Comparison of ENCODE assay signal across 1 cellular context in the genomic region with DNA sequence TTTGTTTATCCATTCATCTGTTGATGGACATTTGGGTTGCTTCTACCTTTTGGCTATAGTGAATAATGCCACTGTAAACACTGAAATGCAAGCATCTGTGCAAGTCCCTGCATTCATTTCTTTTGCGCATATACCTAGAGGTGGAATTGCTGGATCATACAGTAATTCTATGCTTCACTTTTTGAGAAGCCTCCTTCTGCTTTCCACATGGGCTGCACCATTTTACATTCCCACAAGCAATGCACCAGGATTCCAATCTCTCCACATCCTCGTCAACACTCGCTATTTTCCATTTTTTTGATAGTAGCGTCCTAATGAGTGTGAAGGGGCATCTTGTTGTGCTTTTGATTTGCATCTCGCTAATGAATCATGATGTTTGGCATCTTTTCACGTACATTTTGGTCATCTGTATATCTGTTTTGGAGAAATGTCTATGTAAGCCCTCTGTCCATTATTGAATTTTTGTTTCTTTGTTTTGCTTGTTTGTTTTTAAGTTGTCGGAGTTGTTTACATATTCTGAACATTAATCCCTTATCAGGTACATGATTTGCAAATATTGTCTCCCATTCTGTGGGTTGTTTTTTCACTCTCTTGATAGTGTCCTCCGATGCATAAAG.
TF ChIP-seq lines count a peak whose summit lies in the region.

No MANE protein-coding gene starts in this region.

TF ChIP-seq in K562, 482 proteins besides CTCF, POLR2A, EP300 and RAD21 (continued from another document and continues in another):
- TF ChIP-seq, protein P1, sequence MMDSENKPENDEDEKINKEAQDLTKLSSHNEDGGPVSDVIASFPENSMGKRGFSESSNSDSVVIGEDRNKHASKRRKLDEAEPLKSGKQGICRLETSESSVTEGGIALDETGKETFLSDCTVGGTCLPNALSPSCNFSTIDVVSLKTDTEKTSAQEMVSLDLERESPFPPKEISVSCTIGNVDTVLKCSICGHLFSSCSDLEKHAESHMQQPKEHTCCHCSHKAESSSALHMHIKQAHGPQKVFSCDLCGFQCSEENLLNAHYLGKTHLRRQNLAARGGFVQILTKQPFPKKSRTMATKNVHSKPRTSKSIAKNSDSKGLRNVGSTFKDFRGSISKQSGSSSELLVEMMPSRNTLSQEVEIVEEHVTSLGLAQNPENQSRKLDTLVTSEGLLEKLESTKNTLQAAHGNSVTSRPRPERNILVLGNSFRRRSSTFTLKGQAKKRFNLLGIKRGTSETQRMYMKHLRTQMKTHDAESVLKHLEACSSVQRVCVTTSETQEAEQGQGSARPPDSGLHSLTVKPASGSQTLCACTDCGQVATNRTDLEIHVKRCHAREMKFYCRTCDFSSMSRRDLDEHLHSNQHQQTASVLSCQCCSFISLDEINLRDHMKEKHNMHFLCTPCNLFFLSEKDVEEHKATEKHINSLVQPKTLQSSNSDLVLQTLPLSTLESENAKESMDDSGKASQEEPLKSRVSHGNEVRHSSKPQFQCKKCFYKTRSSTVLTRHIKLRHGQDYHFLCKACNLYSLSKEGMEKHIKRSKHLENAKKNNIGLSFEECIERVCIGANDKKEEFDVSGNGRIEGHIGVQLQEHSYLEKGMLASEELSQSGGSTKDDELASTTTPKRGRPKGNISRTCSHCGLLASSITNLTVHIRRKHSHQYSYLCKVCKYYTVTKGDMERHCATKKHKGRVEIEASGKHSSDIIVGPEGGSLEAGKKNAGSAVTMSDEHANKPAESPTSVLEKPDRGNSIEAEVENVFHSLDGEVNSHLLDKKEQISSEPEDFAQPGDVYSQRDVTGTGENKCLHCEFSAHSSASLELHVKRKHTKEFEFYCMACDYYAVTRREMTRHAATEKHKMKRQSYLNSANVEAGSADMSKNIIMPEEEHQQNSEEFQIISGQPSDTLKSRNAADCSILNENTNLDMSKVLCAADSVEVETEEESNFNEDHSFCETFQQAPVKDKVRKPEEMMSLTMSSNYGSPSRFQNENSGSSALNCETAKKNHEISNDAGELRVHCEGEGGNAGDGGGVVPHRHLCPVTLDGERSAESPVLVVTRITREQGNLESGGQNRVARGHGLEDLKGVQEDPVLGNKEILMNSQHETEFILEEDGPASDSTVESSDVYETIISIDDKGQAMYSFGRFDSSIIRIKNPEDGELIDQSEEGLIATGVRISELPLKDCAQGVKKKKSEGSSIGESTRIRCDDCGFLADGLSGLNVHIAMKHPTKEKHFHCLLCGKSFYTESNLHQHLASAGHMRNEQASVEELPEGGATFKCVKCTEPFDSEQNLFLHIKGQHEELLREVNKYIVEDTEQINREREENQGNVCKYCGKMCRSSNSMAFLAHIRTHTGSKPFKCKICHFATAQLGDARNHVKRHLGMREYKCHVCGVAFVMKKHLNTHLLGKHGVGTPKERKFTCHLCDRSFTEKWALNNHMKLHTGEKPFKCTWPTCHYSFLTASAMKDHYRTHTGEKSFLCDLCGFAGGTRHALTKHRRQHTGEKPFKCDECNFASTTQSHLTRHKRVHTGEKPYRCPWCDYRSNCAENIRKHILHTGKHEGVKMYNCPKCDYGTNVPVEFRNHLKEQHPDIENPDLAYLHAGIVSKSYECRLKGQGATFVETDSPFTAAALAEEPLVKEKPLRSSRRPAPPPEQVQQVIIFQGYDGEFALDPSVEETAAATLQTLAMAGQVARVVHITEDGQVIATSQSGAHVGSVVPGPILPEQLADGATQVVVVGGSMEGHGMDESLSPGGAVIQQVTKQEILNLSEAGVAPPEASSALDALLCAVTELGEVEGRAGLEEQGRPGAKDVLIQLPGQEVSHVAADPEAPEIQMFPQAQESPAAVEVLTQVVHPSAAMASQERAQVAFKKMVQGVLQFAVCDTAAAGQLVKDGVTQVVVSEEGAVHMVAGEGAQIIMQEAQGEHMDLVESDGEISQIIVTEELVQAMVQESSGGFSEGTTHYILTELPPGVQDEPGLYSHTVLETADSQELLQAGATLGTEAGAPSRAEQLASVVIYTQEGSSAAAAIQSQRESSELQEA (IDR thresholded peaks at IDR 0.05; ENCODE audit: low read depth): no peak
- TF ChIP-seq, protein P2, sequence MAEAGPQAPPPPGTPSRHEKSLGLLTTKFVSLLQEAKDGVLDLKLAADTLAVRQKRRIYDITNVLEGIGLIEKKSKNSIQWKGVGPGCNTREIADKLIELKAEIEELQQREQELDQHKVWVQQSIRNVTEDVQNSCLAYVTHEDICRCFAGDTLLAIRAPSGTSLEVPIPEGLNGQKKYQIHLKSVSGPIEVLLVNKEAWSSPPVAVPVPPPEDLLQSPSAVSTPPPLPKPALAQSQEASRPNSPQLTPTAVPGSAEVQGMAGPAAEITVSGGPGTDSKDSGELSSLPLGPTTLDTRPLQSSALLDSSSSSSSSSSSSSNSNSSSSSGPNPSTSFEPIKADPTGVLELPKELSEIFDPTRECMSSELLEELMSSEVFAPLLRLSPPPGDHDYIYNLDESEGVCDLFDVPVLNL (CRISPR knock-in tag; IDR thresholded peaks at IDR 0.05; ENCODE audit: low read depth): no peak
- no peak for TF ChIP-seq FOXM1 (IDR thresholded peaks at IDR 0.05; ENCODE audit: low read depth)
- TF ChIP-seq FOXM1 (CRISPR knock-in tag; IDR thresholded peaks at IDR 0.05; ENCODE audit: low read depth): no peak
- TF ChIP-seq ILK (tag; IDR thresholded peaks at IDR 0.05; ENCODE audit: borderline replicate concordance, low read depth): no peak
- no peak for TF ChIP-seq ZNF324 (CRISPR knock-in tag; IDR thresholded peaks at IDR 0.05)
- no peak for TF ChIP-seq RBBP5 (IDR thresholded peaks at IDR 0.05; ENCODE audit: borderline replicate concordance, insufficient read depth, low read length, poor library complexity, severe bottlenecking)
- no peak for TF ChIP-seq HNRNPLL (IDR thresholded peaks at IDR 0.05; ENCODE audit: low read depth, low read length, poor library complexity, severe bottlenecking)
- TF ChIP-seq XRCC4 (IDR thresholded peaks at IDR 0.05; ENCODE audit: extremely low read depth, insufficient read depth, insufficient read length): no peak
- TF ChIP-seq NR4A1 (CRISPR knock-in tag; IDR thresholded peaks at IDR 0.05): no peak
- 0 out of 2 replicates have a peak, but pooled peaks have one; percentile 40 for TF ChIP-seq NR4A1 (tag; IDR thresholded peaks at IDR 0.05)
- TF ChIP-seq, protein P3, sequence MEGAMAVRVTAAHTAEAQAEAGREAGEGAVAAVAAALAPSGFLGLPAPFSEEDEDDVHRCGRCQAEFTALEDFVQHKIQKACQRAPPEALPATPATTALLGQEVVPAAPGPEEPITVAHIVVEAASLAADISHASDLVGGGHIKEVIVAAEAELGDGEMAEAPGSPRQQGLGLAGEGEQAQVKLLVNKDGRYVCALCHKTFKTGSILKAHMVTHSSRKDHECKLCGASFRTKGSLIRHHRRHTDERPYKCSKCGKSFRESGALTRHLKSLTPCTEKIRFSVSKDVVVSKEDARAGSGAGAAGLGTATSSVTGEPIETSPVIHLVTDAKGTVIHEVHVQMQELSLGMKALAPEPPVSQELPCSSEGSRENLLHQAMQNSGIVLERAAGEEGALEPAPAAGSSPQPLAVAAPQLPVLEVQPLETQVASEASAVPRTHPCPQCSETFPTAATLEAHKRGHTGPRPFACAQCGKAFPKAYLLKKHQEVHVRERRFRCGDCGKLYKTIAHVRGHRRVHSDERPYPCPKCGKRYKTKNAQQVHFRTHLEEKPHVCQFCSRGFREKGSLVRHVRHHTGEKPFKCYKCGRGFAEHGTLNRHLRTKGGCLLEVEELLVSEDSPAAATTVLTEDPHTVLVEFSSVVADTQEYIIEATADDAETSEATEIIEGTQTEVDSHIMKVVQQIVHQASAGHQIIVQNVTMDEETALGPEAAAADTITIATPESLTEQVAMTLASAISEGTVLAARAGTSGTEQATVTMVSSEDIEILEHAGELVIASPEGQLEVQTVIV (CRISPR knock-in tag; IDR thresholded peaks at IDR 0.05; ENCODE audit: borderline replicate concordance): no peak
- no peak for TF ChIP-seq SP2 (IDR thresholded peaks at IDR 0.05; ENCODE audit: extremely low read depth, low read depth, low read length, poor library complexity, severe bottlenecking)
- TF ChIP-seq SRF (CRISPR knock-in tag; IDR thresholded peaks at IDR 0.05): no peak
- TF ChIP-seq, protein P4, sequence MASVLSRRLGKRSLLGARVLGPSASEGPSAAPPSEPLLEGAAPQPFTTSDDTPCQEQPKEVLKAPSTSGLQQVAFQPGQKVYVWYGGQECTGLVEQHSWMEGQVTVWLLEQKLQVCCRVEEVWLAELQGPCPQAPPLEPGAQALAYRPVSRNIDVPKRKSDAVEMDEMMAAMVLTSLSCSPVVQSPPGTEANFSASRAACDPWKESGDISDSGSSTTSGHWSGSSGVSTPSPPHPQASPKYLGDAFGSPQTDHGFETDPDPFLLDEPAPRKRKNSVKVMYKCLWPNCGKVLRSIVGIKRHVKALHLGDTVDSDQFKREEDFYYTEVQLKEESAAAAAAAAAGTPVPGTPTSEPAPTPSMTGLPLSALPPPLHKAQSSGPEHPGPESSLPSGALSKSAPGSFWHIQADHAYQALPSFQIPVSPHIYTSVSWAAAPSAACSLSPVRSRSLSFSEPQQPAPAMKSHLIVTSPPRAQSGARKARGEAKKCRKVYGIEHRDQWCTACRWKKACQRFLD (CRISPR knock-in tag; IDR thresholded peaks at IDR 0.05): peak; percentile 64; the same call in 1 of the 2 replicates
- no peak for TF ChIP-seq HIVEP1 (CRISPR knock-in tag; IDR thresholded peaks at IDR 0.05)
- TF ChIP-seq KLF10 (CRISPR knock-in tag; IDR thresholded peaks at IDR 0.05): no peak
- no peak for TF ChIP-seq HNRNPUL1 (IDR thresholded peaks at IDR 0.05; ENCODE audit: low read length)
- no peak for TF ChIP-seq RBM25 (IDR thresholded peaks at IDR 0.05; ENCODE audit: low read depth, low read length, severe bottlenecking)
- no peak for TF ChIP-seq POLR3G (IDR thresholded peaks at IDR 0.05; ENCODE audit: extremely low read depth, insufficient read length, insufficient replicate concordance)
- peak; percentile 81 for TF ChIP-seq NCOA4 (IDR thresholded peaks at IDR 0.05; ENCODE audit: partially characterized antibody)
- TF ChIP-seq U2AF2 (optimal IDR thresholded peaks at IDR 0.05; ENCODE audit: low read depth, low read length): no peak
- TF ChIP-seq BRD9 (IDR thresholded peaks at IDR 0.05; ENCODE audit: low read depth, partially characterized antibody): no peak
- TF ChIP-seq KHSRP (IDR thresholded peaks at IDR 0.05): no peak
- TF ChIP-seq, protein P5, sequence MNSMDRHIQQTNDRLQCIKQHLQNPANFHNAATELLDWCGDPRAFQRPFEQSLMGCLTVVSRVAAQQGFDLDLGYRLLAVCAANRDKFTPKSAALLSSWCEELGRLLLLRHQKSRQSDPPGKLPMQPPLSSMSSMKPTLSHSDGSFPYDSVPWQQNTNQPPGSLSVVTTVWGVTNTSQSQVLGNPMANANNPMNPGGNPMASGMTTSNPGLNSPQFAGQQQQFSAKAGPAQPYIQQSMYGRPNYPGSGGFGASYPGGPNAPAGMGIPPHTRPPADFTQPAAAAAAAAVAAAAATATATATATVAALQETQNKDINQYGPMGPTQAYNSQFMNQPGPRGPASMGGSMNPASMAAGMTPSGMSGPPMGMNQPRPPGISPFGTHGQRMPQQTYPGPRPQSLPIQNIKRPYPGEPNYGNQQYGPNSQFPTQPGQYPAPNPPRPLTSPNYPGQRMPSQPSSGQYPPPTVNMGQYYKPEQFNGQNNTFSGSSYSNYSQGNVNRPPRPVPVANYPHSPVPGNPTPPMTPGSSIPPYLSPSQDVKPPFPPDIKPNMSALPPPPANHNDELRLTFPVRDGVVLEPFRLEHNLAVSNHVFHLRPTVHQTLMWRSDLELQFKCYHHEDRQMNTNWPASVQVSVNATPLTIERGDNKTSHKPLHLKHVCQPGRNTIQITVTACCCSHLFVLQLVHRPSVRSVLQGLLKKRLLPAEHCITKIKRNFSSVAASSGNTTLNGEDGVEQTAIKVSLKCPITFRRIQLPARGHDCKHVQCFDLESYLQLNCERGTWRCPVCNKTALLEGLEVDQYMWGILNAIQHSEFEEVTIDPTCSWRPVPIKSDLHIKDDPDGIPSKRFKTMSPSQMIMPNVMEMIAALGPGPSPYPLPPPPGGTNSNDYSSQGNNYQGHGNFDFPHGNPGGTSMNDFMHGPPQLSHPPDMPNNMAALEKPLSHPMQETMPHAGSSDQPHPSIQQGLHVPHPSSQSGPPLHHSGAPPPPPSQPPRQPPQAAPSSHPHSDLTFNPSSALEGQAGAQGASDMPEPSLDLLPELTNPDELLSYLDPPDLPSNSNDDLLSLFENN (IDR thresholded peaks at IDR 0.05; ENCODE audit: low read depth in 2 of 2, low read length in 2 of 2): no peak
- TF ChIP-seq ZNF124 (CRISPR knock-in tag; IDR thresholded peaks at IDR 0.05): no peak
- peak; percentile 56 for TF ChIP-seq DACH1 (IDR thresholded peaks at IDR 0.05; ENCODE audit: partially characterized antibody)
- TF ChIP-seq SNRNP70 (optimal IDR thresholded peaks at IDR 0.05; ENCODE audit: low read depth, low read length): no peak
- TF ChIP-seq, protein P6, sequence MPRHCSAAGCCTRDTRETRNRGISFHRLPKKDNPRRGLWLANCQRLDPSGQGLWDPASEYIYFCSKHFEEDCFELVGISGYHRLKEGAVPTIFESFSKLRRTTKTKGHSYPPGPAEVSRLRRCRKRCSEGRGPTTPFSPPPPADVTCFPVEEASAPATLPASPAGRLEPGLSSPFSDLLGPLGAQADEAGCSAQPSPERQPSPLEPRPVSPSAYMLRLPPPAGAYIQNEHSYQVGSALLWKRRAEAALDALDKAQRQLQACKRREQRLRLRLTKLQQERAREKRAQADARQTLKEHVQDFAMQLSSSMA (CRISPR knock-in tag; IDR thresholded peaks at IDR 0.05): no peak
- no peak for TF ChIP-seq ZNF134 (CRISPR knock-in tag; conservative IDR thresholded peaks at IDR 0.05)
- TF ChIP-seq FOXP1 (CRISPR knock-in tag; IDR thresholded peaks at IDR 0.05): no peak
- TF ChIP-seq, protein P7, sequence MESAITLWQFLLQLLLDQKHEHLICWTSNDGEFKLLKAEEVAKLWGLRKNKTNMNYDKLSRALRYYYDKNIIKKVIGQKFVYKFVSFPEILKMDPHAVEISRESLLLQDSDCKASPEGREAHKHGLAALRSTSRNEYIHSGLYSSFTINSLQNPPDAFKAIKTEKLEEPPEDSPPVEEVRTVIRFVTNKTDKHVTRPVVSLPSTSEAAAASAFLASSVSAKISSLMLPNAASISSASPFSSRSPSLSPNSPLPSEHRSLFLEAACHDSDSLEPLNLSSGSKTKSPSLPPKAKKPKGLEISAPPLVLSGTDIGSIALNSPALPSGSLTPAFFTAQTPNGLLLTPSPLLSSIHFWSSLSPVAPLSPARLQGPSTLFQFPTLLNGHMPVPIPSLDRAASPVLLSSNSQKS (CRISPR knock-in tag; IDR thresholded peaks at IDR 0.05): no peak
- no peak for TF ChIP-seq ZNF263 (CRISPR knock-in tag; IDR thresholded peaks at IDR 0.05; ENCODE audit: borderline replicate concordance)
- no peak for TF ChIP-seq ETV5 (CRISPR knock-in tag; IDR thresholded peaks at IDR 0.05; ENCODE audit: low read depth)
- no peak for TF ChIP-seq KDM5B (IDR thresholded peaks at IDR 0.05; ENCODE audit: insufficient replicate concordance, low read depth, low read length)
- no peak for TF ChIP-seq PCBP2 (IDR thresholded peaks at IDR 0.05; ENCODE audit: low read depth, low read length, poor library complexity, severe bottlenecking)
- TF ChIP-seq, protein P8, sequence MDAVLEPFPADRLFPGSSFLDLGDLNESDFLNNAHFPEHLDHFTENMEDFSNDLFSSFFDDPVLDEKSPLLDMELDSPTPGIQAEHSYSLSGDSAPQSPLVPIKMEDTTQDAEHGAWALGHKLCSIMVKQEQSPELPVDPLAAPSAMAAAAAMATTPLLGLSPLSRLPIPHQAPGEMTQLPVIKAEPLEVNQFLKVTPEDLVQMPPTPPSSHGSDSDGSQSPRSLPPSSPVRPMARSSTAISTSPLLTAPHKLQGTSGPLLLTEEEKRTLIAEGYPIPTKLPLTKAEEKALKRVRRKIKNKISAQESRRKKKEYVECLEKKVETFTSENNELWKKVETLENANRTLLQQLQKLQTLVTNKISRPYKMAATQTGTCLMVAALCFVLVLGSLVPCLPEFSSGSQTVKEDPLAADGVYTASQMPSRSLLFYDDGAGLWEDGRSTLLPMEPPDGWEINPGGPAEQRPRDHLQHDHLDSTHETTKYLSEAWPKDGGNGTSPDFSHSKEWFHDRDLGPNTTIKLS (IDR thresholded peaks at IDR 0.05; ENCODE audit: borderline replicate concordance, low read depth): no peak
- TF ChIP-seq RNF2 (IDR thresholded peaks at IDR 0.05): no peak
- TF ChIP-seq NFXL1 (CRISPR knock-in tag; IDR thresholded peaks at IDR 0.05): no peak
- no peak for TF ChIP-seq CBX8 (IDR thresholded peaks at IDR 0.05; ENCODE audit: borderline replicate concordance, extremely low read depth, low read depth, low read length, poor library complexity, severe bottlenecking)
